11 cellular contexts compared by ENCODE assay signal in genomic region chr3:138367912-138368311, GRCh38. TPM values are rescaled to one million over a fixed set of nuclear protein-coding genes. Genes with fewer than 3 reads are reported as not detected.
DNase-seq lines count a peak whose midpoint lies in the region; ATAC-seq and TF ChIP-seq lines count a peak whose summit lies in the region.
"Had no signal": no experiment of that assay in that cellular context is flagged by ENCODE, and none has a peak within 500 bp of the region (broad histone marks: within the 10 kb centered on the region; RNA-seq: fewer than 3 reads in every experiment).

No MANE protein-coding gene starts in this region.

- no peaks in the 10 kb centered on the region for H3K36me3 ChIP-seq in mucosa of descending colon (ENCODE audit: low read depth)
- H3K36me3 ChIP-seq: BLaER1 had no signal

- intact Hi-C loops in dorsolateral prefrontal cortex (cut with DNase I) (no loop called here), mucosa of descending colon (cut with DNase I, micrococcal nuclease) (no loop called here)

- ATAC-seq in mucosa of descending colon (peak; percentile 53), GM21723 (IDR thresholded peaks at IDR 0.05; ENCODE audit: unreplicated experiment) (no peak), HG03135 (IDR thresholded peaks at IDR 0.05; ENCODE audit: unreplicated experiment) (no peak)

- peak overlapping the region in 53 of 59 donors; percentile 50 to 94 (median 79) for H3K27ac ChIP-seq in dorsolateral prefrontal cortex
- H3K27ac ChIP-seq: BLaER1 had no signal

- no peak overlapping the region for H3K4me3 ChIP-seq in dorsolateral prefrontal cortex
- H3K4me3 ChIP-seq in mucosa of descending colon, result no peak overlapping the region
- H3K4me3 ChIP-seq: BLaER1 had no signal

- no peaks in the 10 kb centered on the region for H3K4me1 ChIP-seq in mucosa of descending colon (ENCODE audit: low read depth)

- peak; percentile 18 for DNase-seq in stimulated activated CD4-positive, alpha-beta T cell treated with anti-CD3 and anti-CD28 coated beads, Interleukin-15, amount 100 ng/mL, for 24 hours
- no peak for DNase-seq in stimulated activated CD4-positive, alpha-beta T cell treated with anti-CD3 and anti-CD28 coated beads, Interleukin-2, amount 100 ng/mL, for 24 hours
- peak in 8 of 10 donors; percentile 35 to 86 (median 77) for DNase-seq in dorsolateral prefrontal cortex
- DNase-seq in mucosa of descending colon, result peak in 2 of 3 donors; percentile 17 to 34
- no peak for DNase-seq in NK-92 treated with Interleukin-12 subunit alpha and Interleukin-12 subunit beta, amount 100 ng/mL, for 24 hours (lab: John Stamatoyannopoulos, UW)
- DNase-seq in NCI-H69 (lab: John Stamatoyannopoulos, UW), result no peak
- DNase-seq: activated CD4-positive, alpha-beta T cell treated with anti-CD3 and anti-CD28 coated beads for 1 hour; nephron progenitor cell had no signal

- H3K9me3 ChIP-seq in mucosa of descending colon, result no peaks in the 10 kb centered on the region
- H3K9me3 ChIP-seq: BLaER1 had no signal

- TF ChIP-seq CTCF in dorsolateral prefrontal cortex (IDR thresholded peaks at IDR 0.05 in 54 of 56, conservative IDR thresholded peaks at IDR 0.05 in 2 of 56; ENCODE audit: low read depth in 1 of 56, partially characterized antibody in 56 of 56) (no peak), mucosa of descending colon (IDR thresholded peaks at IDR 0.05) (no peak)

- no peaks in the 10 kb centered on the region for H3K27me3 ChIP-seq in dorsolateral prefrontal cortex
- H3K27me3 ChIP-seq: BLaER1 had no signal

RNA-seq across cellular contexts. Expression of gene MRAS, which starts 19.5 kb away (rescaled TPM):
- total RNA-seq in dorsolateral prefrontal cortex, result 100 to 1,000 TPM in 118 of 120 experiments, 10 to 100 TPM in 2; 92.4 to 559 (median 198) TPM
- 10 to 100 TPM in 1 of 3 donors, 1 to 10 TPM in 2; 2.5 to 37.6 (median 4.6) TPM for total RNA-seq in mucosa of descending colon

RNA-seq across cellular contexts. Expression of gene NME9, which starts 38.3 kb away (rescaled TPM):
- total RNA-seq in dorsolateral prefrontal cortex (10 to 100 TPM in 117 of 120 experiments, 1 to 10 TPM in 3; 7.8 to 32.2 (median 17.3) TPM), mucosa of descending colon (under 1 TPM in 1 of 3 donors, not detected in 2; 0.41 TPM)

Comparison
In these comparisons a context has a peak if more than half of its experiments do, and no peak if none do; other contexts are left out.
1. DNase-seq: peak in stimulated activated CD4-positive, alpha-beta T cell treated with anti-CD3 and anti-CD28 coated beads, Interleukin-15, amount 100 ng/mL, for 24 hours (single experiment), dorsolateral prefrontal cortex (8 of 10) and mucosa of descending colon (2 of 3); none in stimulated activated CD4-positive, alpha-beta T cell treated with anti-CD3 and anti-CD28 coated beads, Interleukin-2, amount 100 ng/mL, for 24 hours (0 of 2), NK-92 treated with Interleukin-12 subunit alpha and Interleukin-12 subunit beta, amount 100 ng/mL, for 24 hours (single experiment) and NCI-H69 (single experiment).
2. RNA of gene NME9, which starts 38.3 kb away (total RNA-seq): 7.8 to 32.2 TPM in dorsolateral prefrontal cortex; 0.41 TPM in mucosa of descending colon; every median in the first group is over 4 times any median in the second.